In the genomic region with DNA sequence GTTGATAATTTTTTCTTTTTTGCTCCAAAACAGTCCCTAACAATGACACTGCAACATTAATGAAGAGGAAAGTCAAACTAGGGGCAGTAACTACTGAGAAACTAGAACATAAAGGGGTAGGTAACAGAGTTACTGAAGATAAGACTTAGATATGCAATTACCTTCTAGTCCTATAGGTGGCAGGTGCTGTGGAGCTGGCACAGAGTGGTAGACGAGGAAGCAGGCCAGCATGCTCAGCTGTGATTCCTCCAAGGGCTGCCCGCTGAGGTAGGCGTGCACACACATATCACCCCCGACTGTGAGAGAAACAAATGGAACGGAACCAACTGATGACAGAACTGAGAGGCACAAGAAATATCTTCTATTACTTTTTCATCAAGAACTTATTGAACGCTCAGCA, we compare ENCODE assay signal across 8 cellular contexts.
DNase-seq lines count a peak whose midpoint lies in the region; ATAC-seq and TF ChIP-seq lines count a peak whose summit lies in the region.
"Not testable (repeated sequence)": the region's sequence is repeated elsewhere in the genome, so short reads cannot be mapped to it uniquely, and the experiment has no call there.

No MANE protein-coding gene starts in this region.

- ATAC-seq in GM18502 (IDR thresholded peaks at IDR 0.05; ENCODE audit: poor library complexity, unreplicated experiment) (peak; percentile 73), GM21515 (IDR thresholded peaks at IDR 0.05; ENCODE audit: unreplicated experiment) (peak; percentile 77), HG03095 (IDR thresholded peaks at IDR 0.05; ENCODE audit: unreplicated experiment) (peak; percentile 80), foreskin keratinocyte (peak; percentile 81), lower lobe of right lung (peak; percentile 52 to 62)
- ATAC-seq in activated T-cell treated with anti-CD3 and anti-CD28 coated beads, Interleukin-2, amount 50 U/mL, for 4 hours: peak; percentile 69 to 77
- ATAC-seq in stimulated activated naive CD8-positive, alpha-beta T cell treated with anti-CD3 and anti-CD28 coated beads, Interleukin-15, amount 100 ng/mL, for 72 hours: peak; percentile 82

- H3K27ac Mint-ChIP-seq in stimulated activated naive CD8-positive, alpha-beta T cell treated with anti-CD3 and anti-CD28 coated beads, Interleukin-15, amount 100 ng/mL, for 72 hours: not testable (repeated sequence)

- POLR2A ChIA-PET in OCI-LY7 (lab: Charles Lee): not testable (repeated sequence)

- not testable (repeated sequence) for H2AFZ ChIP-seq in OCI-LY7 (ENCODE audit: low read length)

- H3K9me3 Mint-ChIP-seq in activated T-cell treated with anti-CD3 and anti-CD28 coated beads, Interleukin-2, amount 50 U/mL, for 4 hours; stimulated activated naive CD8-positive, alpha-beta T cell treated with anti-CD3 and anti-CD28 coated beads, Interleukin-15, amount 100 ng/mL, for 72 hours: not testable (repeated sequence)

- H3K79me2 ChIP-seq in OCI-LY7 (ENCODE audit: insufficient read depth, low read depth, low read length): not testable (repeated sequence)

- not testable (repeated sequence) for BruUV-seq in OCI-LY7 (replicated peaks; lab: Mats Ljungman, UMichigan)

- H3K27me3 ChIP-seq in foreskin keratinocyte; lower lobe of right lung (ENCODE audit: low read depth): not testable (repeated sequence)

- peaks cover 14% of the 10 kb centered on the region for H3K36me3 ChIP-seq in OCI-LY7 (ENCODE audit: insufficient read depth, low read length)
- not testable (repeated sequence) for H3K36me3 ChIP-seq in lower lobe of right lung

- not testable (repeated sequence) for H3K4me1 Mint-ChIP-seq in activated T-cell treated with anti-CD3 and anti-CD28 coated beads, Interleukin-2, amount 50 U/mL, for 4 hours (ENCODE audit: low read depth); stimulated activated naive CD8-positive, alpha-beta T cell treated with anti-CD3 and anti-CD28 coated beads, Interleukin-15, amount 100 ng/mL, for 72 hours

- TF ChIP-seq CTCF in OCI-LY7 (conservative IDR thresholded peaks at IDR 0.05; ENCODE audit: low read length) (peak; percentile 19; the same call in 1 of the 2 replicates), foreskin keratinocyte (conservative IDR thresholded peaks at IDR 0.05) (peak; percentile 15)
- not testable (repeated sequence) for TF ChIP-seq CTCF in lower lobe of right lung (IDR thresholded peaks at IDR 0.05)

- H3K4me3 Mint-ChIP-seq in activated T-cell treated with anti-CD3 and anti-CD28 coated beads, Interleukin-2, amount 50 U/mL, for 4 hours; stimulated activated naive CD8-positive, alpha-beta T cell treated with anti-CD3 and anti-CD28 coated beads, Interleukin-15, amount 100 ng/mL, for 72 hours: not testable (repeated sequence)

- H3K4me2 ChIP-seq in OCI-LY7 (ENCODE audit: low read length): not testable (repeated sequence)

- not testable (repeated sequence) for H3K4me1 ChIP-seq in OCI-LY7 (ENCODE audit: insufficient read depth, low read length, poor library complexity, severe bottlenecking); foreskin keratinocyte; lower lobe of right lung

- not testable (repeated sequence) for DNase-seq in OCI-LY7 (ENCODE audit: low spot score); activated T-cell treated with anti-CD3 and anti-CD28 coated beads, Interleukin-2, amount 50 U/mL, for 4 hours; foreskin keratinocyte; lower lobe of right lung; stimulated activated naive CD8-positive, alpha-beta T cell treated with anti-CD3 and anti-CD28 coated beads, Interleukin-15, amount 100 ng/mL, for 72 hours

- intact Hi-C loops in OCI-LY7 (cut with micrococcal nuclease; ENCODE audit: unreplicated experiment); lower lobe of right lung (cut with DNase I): not testable (repeated sequence)

- H3K36me3 Mint-ChIP-seq in activated T-cell treated with anti-CD3 and anti-CD28 coated beads, Interleukin-2, amount 50 U/mL, for 4 hours (ENCODE audit: insufficient read depth): not testable (repeated sequence)

- H3K9me2 ChIP-seq in OCI-LY7 (ENCODE audit: insufficient read depth, low read length): not testable (repeated sequence)

- CTCF ChIA-PET in OCI-LY7 (lab: Charles Lee; ENCODE audit: unreplicated experiment): not testable (repeated sequence)

- H3K27ac ChIP-seq in OCI-LY7 (ENCODE audit: low read depth, low read length, poor library complexity, severe bottlenecking); foreskin keratinocyte; lower lobe of right lung: not testable (repeated sequence)

- H4K20me1 ChIP-seq in OCI-LY7 (ENCODE audit: insufficient read depth, low read length): not testable (repeated sequence)

- H3K9me3 ChIP-seq in OCI-LY7 (ENCODE audit: low read length); lower lobe of right lung: not testable (repeated sequence)

- H3K4me3 ChIP-seq in OCI-LY7 (ENCODE audit: low read depth, low read length, poor library complexity, severe bottlenecking); lower lobe of right lung: not testable (repeated sequence)

- H3K27me3 Mint-ChIP-seq in activated T-cell treated with anti-CD3 and anti-CD28 coated beads, Interleukin-2, amount 50 U/mL, for 4 hours (ENCODE audit: low read depth); stimulated activated naive CD8-positive, alpha-beta T cell treated with anti-CD3 and anti-CD28 coated beads, Interleukin-15, amount 100 ng/mL, for 72 hours: not testable (repeated sequence)
